26 cellular contexts compared by ENCODE assay signal in genomic region chr6:135109761-135110160, GRCh38. TPM values are rescaled to one million over a fixed set of nuclear protein-coding genes. Genes with fewer than 3 reads are reported as not detected.
DNase-seq lines count a peak whose midpoint lies in the region; ATAC-seq, FAIRE-seq and TF ChIP-seq lines count a peak whose summit lies in the region.
"Had no signal": no experiment of that assay in that cellular context is flagged by ENCODE, and none has a peak within 500 bp of the region (broad histone marks: within the 10 kb centered on the region; RNA-seq: fewer than 3 reads in every experiment).

No MANE protein-coding gene starts in this region.

- H3K4me3 ChIP-seq in BLaER1 (peak overlapping the region; percentile 36), Loucy (ENCODE audit: low read length, poor library complexity, severe bottlenecking) (no peak overlapping the region), K562 (no peak overlapping the region)
- H3K4me3 ChIP-seq in BLaER1 treated with 17β-estradiol and CSF1 and Interleukin-3, amounts not matched to agents 10 nM and 100 nM, result peak overlapping the region in 2 of 10 experiments; percentile 0 to 30; a peak in 1 of 20 replicates
- H3K4me3 ChIP-seq: GM12878 had no signal

- TF ChIP-seq EP300 in K562 (IDR thresholded peaks at IDR 0.05; ENCODE audit: low read length), result no peak

- ATAC-seq in K562 (no peak), HG03139 (IDR thresholded peaks at IDR 0.05; ENCODE audit: unreplicated experiment) (no peak), GM18861 (IDR thresholded peaks at IDR 0.05; ENCODE audit: unreplicated experiment) (no peak)
- ATAC-seq: GM12878 had no signal

- H3K27ac ChIP-seq in BLaER1 (peak overlapping the region; percentile 91), K562 (ENCODE audit: extremely low read depth, low read depth, low read length) (peak overlapping the region; percentile 58; the same call in 2 of the 3 replicates)
- H3K27ac ChIP-seq in BLaER1 treated with 17β-estradiol and CSF1 and Interleukin-3, amounts not matched to agents 10 nM and 100 nM, result peak overlapping the region in 6 of 11 experiments; percentile 30 to 93 (median 63); a peak in 11 of 22 replicates

- TF ChIP-seq CTCF in Loucy (conservative IDR thresholded peaks at IDR 0.05; ENCODE audit: low read length), result no peak
- no peak for TF ChIP-seq CTCF in K562 (IDR thresholded peaks at IDR 0.05 in 2 of 3, conservative IDR thresholded peaks at IDR 0.05 in 1 of 3; ENCODE audit: insufficient read depth in 2 of 3, low read depth in 1 of 3, low read length in 3 of 3)

- no peaks in the 10 kb centered on the region for H3K9me2 ChIP-seq in Loucy (replicated peaks; ENCODE audit: low read depth, low read length)

- no peaks in the 10 kb centered on the region for H3K9me1 ChIP-seq in K562 (ENCODE audit: control insufficient read depth, insufficient read depth, low read length)

- CTCF ChIA-PET in K562 (lab: Yijun Ruan, JAX; ENCODE audit: low intra/inter-chr PET ratio), result no interaction called here

- 36% methylated on average over 3 of the region's 3 CpGs for WGBS in K562 (ENCODE audit: insufficient coverage, low coverage, missing lambda C conversion rate)

- no peak for TF ChIP-seq POLR2A in K562 (conservative IDR thresholded peaks at IDR 0.05)

- H3F3A ChIP-seq in Loucy (ENCODE audit: low read depth), result no peaks in the 10 kb centered on the region

- peak overlapping the region; percentile 30; the same call in 1 of the 2 replicates for H3K9ac ChIP-seq in BLaER1
- H3K9ac ChIP-seq in BLaER1 treated with 17β-estradiol and CSF1 and Interleukin-3, amounts not matched to agents 10 nM and 100 nM, result peak overlapping the region in 1 of 11 experiments; percentile 17; a peak in 1 of 22 replicates
- no peak overlapping the region for H3K9ac ChIP-seq in Loucy (ENCODE audit: low read depth, low read length, poor library complexity, severe bottlenecking)
- H3K9ac ChIP-seq in K562 (ENCODE audit: insufficient read depth in 1 of 2, low read depth in 2 of 2, low read length in 2 of 2), result no peak overlapping the region

- no peaks in the 10 kb centered on the region for H3K36me3 ChIP-seq in BLaER1
- H3K36me3 ChIP-seq in BLaER1 treated with 17β-estradiol and CSF1 and Interleukin-3, amounts not matched to agents 10 nM and 100 nM, result no peaks in the 10 kb centered on the region; a peak in 2 of 22 replicates
- H3K36me3 ChIP-seq in Loucy (ENCODE audit: insufficient read depth, low read length), result no peaks in the 10 kb centered on the region
- no peaks in the 10 kb centered on the region for H3K36me3 ChIP-seq in K562 (ENCODE audit: control insufficient read depth, insufficient read depth, low read length)
- H3K36me3 ChIP-seq: BE2C had no signal

- H3K27me3 ChIP-seq in BLaER1, result no peaks in the 10 kb centered on the region
- H3K27me3 ChIP-seq in BLaER1 treated with 17β-estradiol and CSF1 and Interleukin-3, amounts not matched to agents 10 nM and 100 nM, result no peaks in the 10 kb centered on the region
- H3K27me3 ChIP-seq in Loucy (ENCODE audit: insufficient read depth, low read length, poor library complexity, severe bottlenecking), result no peaks in the 10 kb centered on the region
- H3K27me3 ChIP-seq in K562 (ENCODE audit: control insufficient read depth in 2 of 2, insufficient read depth in 2 of 2, low read length in 2 of 2), result no peaks in the 10 kb centered on the region
- H3K27me3 ChIP-seq: BE2C had no signal

- FAIRE-seq in K562 (lab: Jason Lieb, UNC), result no peak
- FAIRE-seq: GM12878, GM18507, GM19239 had no signal

- H3K4me2 ChIP-seq in BLaER1 (peak overlapping the region; percentile 88), Loucy (ENCODE audit: low read depth, low read length, poor library complexity, severe bottlenecking) (peak overlapping the region; percentile 47), K562 (ENCODE audit: insufficient read depth, low read length) (peak overlapping the region; percentile 50)
- H3K4me2 ChIP-seq in BLaER1 treated with 17β-estradiol and CSF1 and Interleukin-3, amounts not matched to agents 10 nM and 100 nM, result peak overlapping the region in 10 of 11 experiments; percentile 11 to 82 (median 43); a peak in 17 of 22 replicates

- H3K4me1 ChIP-seq in BLaER1, result peaks cover 98% of the 10 kb centered on the region
- peaks cover 10 to 96% (median 78%) of the 10 kb centered on the region in 10 experiments for H3K4me1 ChIP-seq in BLaER1 treated with 17β-estradiol and CSF1 and Interleukin-3, amounts not matched to agents 10 nM and 100 nM
- peaks cover 35% of the 10 kb centered on the region for H3K4me1 ChIP-seq in Loucy (ENCODE audit: insufficient read depth, low read length, poor library complexity, severe bottlenecking)
- H3K4me1 ChIP-seq in K562 (replicated peaks in 1 of 2; ENCODE audit: control insufficient read depth in 2 of 2, insufficient read depth in 2 of 2, low read length in 2 of 2), result peaks cover 0 to 15% of the 10 kb centered on the region in 2 experiments; a peak in 2 of 5 replicates
- H3K4me1 ChIP-seq: BE2C had no signal

- POLR2A ChIA-PET in K562 (lab: Yijun Ruan, JAX), result no interaction called here

- in situ Hi-C loops in K562 (cut with MboI), result no loop called here

- BruUV-seq in K562 (replicated peaks; lab: Mats Ljungman, UMichigan), result no TSS peak

- H2AFZ ChIP-seq in Loucy (ENCODE audit: low read length) (no peak overlapping the region), K562 (ENCODE audit: low read depth, low read length) (peak overlapping the region; percentile 62; the same call in 1 of the 2 replicates)

- intact Hi-C loops in K562 (cut with micrococcal nuclease), result no loop called here

- no peak for DNase-seq in K562 (ENCODE audit: extremely low read depth in 1 of 4, low spot score in 3 of 4)
- no peak for DNase-seq in stimulated activated CD4-positive, alpha-beta T cell treated with anti-CD3 and anti-CD28 coated beads, Interleukin-4, amount 100 ng/mL, for 4 hours
- DNase-seq in activated CD8-positive, alpha-beta memory T cell treated with anti-CD3 and anti-CD28 coated beads, Interleukin-2, amount 50 U/mL, for 4 hours, result no peak
- DNase-seq: 8988T; ACHN; BE2C; C1 segment of cervical spinal cord; CD4-positive, alpha-beta memory T cell; CD4-positive, CD25-positive, alpha-beta regulatory T cell; CD8-positive, alpha-beta memory T cell; COR-L47; DMS 273 treated with DMSO at 0.1 percent for 48 hours; DMS153; DMS53; DMS79; DND-41; EL; GDM1 had no signal

- no peaks in the 10 kb centered on the region for H3K79me2 ChIP-seq in Loucy (ENCODE audit: insufficient read depth, low read length)
- H3K79me2 ChIP-seq in K562 (ENCODE audit: control insufficient read depth, insufficient read depth, low read length), result no peaks in the 10 kb centered on the region

- H3K9me3 ChIP-seq in BLaER1 (peaks cover 11% of the 10 kb centered on the region; the same call in 1 of the 2 replicates), Loucy (ENCODE audit: insufficient read depth, low read depth, low read length) (no peaks in the 10 kb centered on the region), K562 (replicated peaks; ENCODE audit: control insufficient read depth, insufficient read depth, low read depth, low read length) (no peaks in the 10 kb centered on the region; the same call in 1 of the 2 replicates)
- peaks cover 15 to 41% (median 27%) of the 10 kb centered on the region in 11 experiments; a peak in 18 of 22 replicates for H3K9me3 ChIP-seq in BLaER1 treated with 17β-estradiol and CSF1 and Interleukin-3, amounts not matched to agents 10 nM and 100 nM (replicated peaks in 1 of 11)
- H3K9me3 ChIP-seq: BE2C had no signal

- H4K20me1 ChIP-seq in BLaER1 (no peaks in the 10 kb centered on the region), Loucy (ENCODE audit: insufficient read depth, low read length, poor library complexity, severe bottlenecking) (no peaks in the 10 kb centered on the region), K562 (replicated peaks; ENCODE audit: control insufficient read depth, insufficient read depth, low read length) (no peaks in the 10 kb centered on the region)
- H4K20me1 ChIP-seq in BLaER1 treated with 17β-estradiol and CSF1 and Interleukin-3, amounts not matched to agents 10 nM and 100 nM, result no peaks in the 10 kb centered on the region

- TF ChIP-seq RAD21 in K562 (CRISPR knock-in tag; conservative IDR thresholded peaks at IDR 0.05 in 1 of 2, IDR thresholded peaks at IDR 0.05 in 1 of 2), result no peak

TF ChIP-seq in K562, 482 proteins besides CTCF, POLR2A, EP300 and RAD21 (continues in another document):
- TF ChIP-seq SAP30 (IDR thresholded peaks at IDR 0.05; ENCODE audit: borderline replicate concordance, insufficient read depth, low read depth, low read length, poor library complexity, severe bottlenecking), result no peak
- TF ChIP-seq MTA1 (IDR thresholded peaks at IDR 0.05; ENCODE audit: borderline replicate concordance), result no peak
- TF ChIP-seq DMBX1 (CRISPR knock-in tag; IDR thresholded peaks at IDR 0.05; ENCODE audit: borderline replicate concordance), result no peak
- no peak for TF ChIP-seq SRSF1 (IDR thresholded peaks at IDR 0.05; ENCODE audit: low read depth, low read length)
- no peak for TF ChIP-seq SRF (CRISPR knock-in tag; IDR thresholded peaks at IDR 0.05)

RNA-seq across cellular contexts. Expression of gene HBS1L, which starts 55.1 kb away (rescaled TPM):
- total RNA-seq in K562 (2011; cell fraction: chromatin; rRNA removed; ENCODE audit: low replicate concordance), result 82.7 and 242 TPM in 2 replicates
- total RNA-seq in K562 (2011; cell fraction: nucleolus; rRNA removed), result 27.5 and 35.5 TPM in 2 replicates
- 68.2 and 121 TPM in 2 replicates for total RNA-seq in K562 (2011; cell fraction: nucleoplasm; rRNA removed)
- total RNA-seq in K562 (2014; rRNA removed) (133 and 145 TPM in 2 replicates), K562 (2014; rRNA removed; fragmentation: Illumina TruSeq; extraction: Trizol) (184 and 207 TPM in 2 replicates), K562 (2015; rRNA removed; fragmentation: Illumina TruSeq; extraction: Trizol) (161 and 170 TPM in 2 replicates), K562 (2021) (128 and 140 TPM in 2 replicates)
- polyA plus RNA-seq in K562 (2011; rRNA removed) (131 and 175 TPM in 2 replicates), K562 (2014; fragmentation: Illumina TruSeq; extraction: Trizol) (117 and 121 TPM in 2 replicates), K562 (2014; fragmentation: Nextera tagmentation; extraction: Ambion mirVana) (100 to 1,000 TPM; 101 to 199 TPM), K562 (2014; rRNA removed) (115 and 120 TPM in 2 replicates)
- polyA plus RNA-seq in K562 (2011; cell fraction: cytosol; rRNA removed), result 34.0 and 60.3 TPM in 2 replicates
- polyA plus RNA-seq in K562 (2011; cell fraction: nucleus; rRNA removed), result 57.7 and 92.5 TPM in 2 replicates
- 75.8 and 104 TPM in 2 replicates for polyA plus RNA-seq in K562 (2012)
- polyA minus RNA-seq in K562 (2011; rRNA and poly(A)+ RNA removed), result 345 and 377 TPM in 2 replicates
- polyA minus RNA-seq in K562 (2011; cell fraction: cytosol; rRNA and poly(A)+ RNA removed), result 82.5 and 96.0 TPM in 2 replicates
- 84.1 and 152 TPM in 2 replicates for polyA minus RNA-seq in K562 (2011; cell fraction: nucleus; rRNA and poly(A)+ RNA removed)
